In genomic region chr16:87874639-87875472, GRCh38 we compare ENCODE assay signal across 2 cellular contexts.
A peak's percentile ranks its signal among the peaks of the same experiment; 100 is the strongest.
TF ChIP-seq lines count a peak whose summit lies in the region.

No MANE protein-coding gene starts in this region.

TF ChIP-seq in GM23338, 12 proteins besides CTCF, POLR2A, EP300 and RAD21 (continued from another document):
- TF ChIP-seq REST (IDR thresholded peaks at IDR 0.05; ENCODE audit: unreplicated experiment) (no peak), CREB1 (CRISPR knock-in tag; IDR thresholded peaks at IDR 0.05; ENCODE audit: low read depth) (no peak), NANOG (IDR thresholded peaks at IDR 0.05; ENCODE audit: borderline replicate concordance) (no peak), ETS1 (IDR thresholded peaks at IDR 0.05) (no peak), EZH2 (IDR thresholded peaks at IDR 0.05; ENCODE audit: low read depth, unreplicated experiment) (no peak), ZNF462 (CRISPR knock-in tag; IDR thresholded peaks at IDR 0.05) (no peak)

TF ChIP-seq in K562, 482 proteins besides CTCF, POLR2A, EP300 and RAD21 (continued from another document):
- TF ChIP-seq ZNF316 (IDR thresholded peaks at IDR 0.05) (peak; percentile 11; the same call in 1 of the 2 replicates), NFE2 (IDR thresholded peaks at IDR 0.05; ENCODE audit: low read depth) (peak; percentile 58; the same call in 1 of the 2 replicates), HDAC1 (IDR thresholded peaks at IDR 0.05) (0 out of 4 replicates have a peak, but pooled peaks of 1 of the 2 experiments have one; percentile 14), ZEB2 (IDR thresholded peaks at IDR 0.05) (peak; percentile 89), EGR1 (conservative IDR thresholded peaks at IDR 0.05) (peak; percentile 59), DPF2 (IDR thresholded peaks at IDR 0.05) (peak; percentile 81), TFE3 (CRISPR knock-in tag; IDR thresholded peaks at IDR 0.05) (no peak), EZH2 (IDR thresholded peaks at IDR 0.05; ENCODE audit: borderline replicate concordance, low read depth, low read length) (no peak), CBFA2T2 (conservative IDR thresholded peaks at IDR 0.05) (peak; percentile 31; the same call in 1 of the 2 replicates), SOX6 (IDR thresholded peaks at IDR 0.05) (peak; percentile 66; the same call in 1 of the 2 replicates), CTBP1 (IDR thresholded peaks at IDR 0.05; ENCODE audit: borderline replicate concordance) (peak; percentile 40; the same call in 1 of the 2 replicates), CBFA2T3 (IDR thresholded peaks at IDR 0.05) (peak; percentile 47), CEBPG (CRISPR knock-in tag; IDR thresholded peaks at IDR 0.05) (no peak), CEBPG (tag; conservative IDR thresholded peaks at IDR 0.05 in 1 of 2, IDR thresholded peaks at IDR 0.05 in 1 of 2) (peak; percentile 62 to 84), CEBPB (tag; IDR thresholded peaks at IDR 0.05) (peak; percentile 78), FOSL1 (tag; conservative IDR thresholded peaks at IDR 0.05) (peak; percentile 49; the same call in 1 of the 2 replicates), RUNX1 (IDR thresholded peaks at IDR 0.05; ENCODE audit: low read depth) (no peak), KLF16 (IDR thresholded peaks at IDR 0.05) (peak; percentile 27; the same call in 1 of the 2 replicates), ATF3 (IDR thresholded peaks at IDR 0.05) (peak; percentile 64), ATF3 (CRISPR knock-in tag; conservative IDR thresholded peaks at IDR 0.05) (no peak), NFATC3 (IDR thresholded peaks at IDR 0.05) (0 out of 2 replicates have a peak, but pooled peaks have one; percentile 51), FOXM1 (IDR thresholded peaks at IDR 0.05; ENCODE audit: low read depth) (no peak), FOXM1 (CRISPR knock-in tag; IDR thresholded peaks at IDR 0.05; ENCODE audit: low read depth) (no peak), ARID1B (IDR thresholded peaks at IDR 0.05) (peak; percentile 70), MECOM (CRISPR knock-in tag; IDR thresholded peaks at IDR 0.05) (no peak), SMARCE1 (IDR thresholded peaks at IDR 0.05) (peak; percentile 51), SMARCC2 (IDR thresholded peaks at IDR 0.05; ENCODE audit: low read depth) (0 out of 2 replicates have a peak, but pooled peaks have one; percentile 29), JUND (IDR thresholded peaks at IDR 0.05; ENCODE audit: borderline replicate concordance, low read depth, low read length) (peak; percentile 84), JUND (tag; IDR thresholded peaks at IDR 0.05; ENCODE audit: borderline replicate concordance, low read depth, low read length) (peak; percentile 73; the same call in 1 of the 3 replicates), PREB (CRISPR knock-in tag; IDR thresholded peaks at IDR 0.05) (no peak), ZBTB34 (CRISPR knock-in tag; IDR thresholded peaks at IDR 0.05) (no peak), CREM (IDR thresholded peaks at IDR 0.05; ENCODE audit: low read depth) (peak; percentile 23; the same call in 1 of the 2 replicates), NFYB (IDR thresholded peaks at IDR 0.05; ENCODE audit: extremely low read depth, insufficient read length) (no peak), ZBTB40 (IDR thresholded peaks at IDR 0.05) (no peak), ZBTB40 (CRISPR knock-in tag; IDR thresholded peaks at IDR 0.05) (no peak)
